In genomic region chr9:69204869-69205268, GRCh38 we compare ENCODE assay signal across 13 cellular contexts. TPM values are rescaled to one million over a fixed set of nuclear protein-coding genes. Genes with fewer than 3 reads are reported as not detected.
DNase-seq lines count a peak whose midpoint lies in the region; ATAC-seq, FAIRE-seq and TF ChIP-seq lines count a peak whose summit lies in the region.
"Had no signal": no experiment of that assay in that cellular context is flagged by ENCODE, and none has a peak within 500 bp of the region (broad histone marks: within the 10 kb centered on the region; RNA-seq: fewer than 3 reads in every experiment).

No MANE protein-coding gene starts in this region.

- no peaks in the 10 kb centered on the region for H3K9me3 ChIP-seq in suprapubic skin
- H3K9me3 ChIP-seq: colonic mucosa had no signal

- H3K27ac Mint-ChIP-seq in immature natural killer cell: no peak overlapping the region

- H3K4me3 Mint-ChIP-seq in immature natural killer cell: no peak overlapping the region

- intact Hi-C loops in sciatic nerve (cut with DNase I): no loop called here

- ATAC-seq in sciatic nerve: peak; percentile 71
- no peak for ATAC-seq in HG03108 (IDR thresholded peaks at IDR 0.05; ENCODE audit: unreplicated experiment)
- ATAC-seq: left colon had no signal

- no peaks in the 10 kb centered on the region for H3K36me3 ChIP-seq in suprapubic skin
- H3K36me3 ChIP-seq: colonic mucosa had no signal

- H3K9me3 Mint-ChIP-seq in immature natural killer cell: no peaks in the 10 kb centered on the region

- peaks cover 16% of the 10 kb centered on the region for H3K4me1 ChIP-seq in suprapubic skin
- H3K4me1 ChIP-seq: colonic mucosa had no signal

- no peak overlapping the region for H3K27ac ChIP-seq in suprapubic skin
- H3K27ac ChIP-seq: colonic mucosa, SK-N-MC had no signal

- TF ChIP-seq CTCF in suprapubic skin (IDR thresholded peaks at IDR 0.05): no peak

- no peaks in the 10 kb centered on the region for H3K36me3 Mint-ChIP-seq in immature natural killer cell

- H3K27me3 Mint-ChIP-seq in immature natural killer cell (ENCODE audit: low read depth in 3 of 3): peaks cover 0 to 5% (median 1%) of the 10 kb centered on the region in 3 donors

- no peak for TF ChIP-seq EP300 in suprapubic skin (IDR thresholded peaks at IDR 0.05)

- peaks cover 12% of the 10 kb centered on the region in 2 donors for H3K4me1 Mint-ChIP-seq in immature natural killer cell

- FAIRE-seq in H54 (lab: Jason Lieb, UNC): peak; percentile 58

- H3K4me3 ChIP-seq in suprapubic skin: no peak overlapping the region
- H3K4me3 ChIP-seq: colonic mucosa, SK-N-MC had no signal

- TF ChIP-seq POLR2A in H54 (IDR thresholded peaks at IDR 0.05; ENCODE audit: low read depth, low read length): no peak
- no peak for TF ChIP-seq POLR2A in suprapubic skin (IDR thresholded peaks at IDR 0.05)

- DNase-seq in H54 (ENCODE audit: insufficient read length, low spot score) (no peak), cerebellum (ENCODE audit: low spot score) (peak; percentile 24), hippocampal formation (lab: John Stamatoyannopoulos, UW) (peak; percentile 72 to 83), sciatic nerve (ENCODE audit: low spot score) (no peak), suprapubic skin (ENCODE audit: low spot score in 2 of 2) (no peak), immature natural killer cell (no peak)
- DNase-seq in activated effector memory CD4-positive, alpha-beta T cell treated with Interleukin-2 at 50 U/mL for 16 hours: no peak
- DNase-seq: colonic mucosa, COR-L47, left colon, NCI-H446 had no signal

- H3K27me3 ChIP-seq in suprapubic skin: no peaks in the 10 kb centered on the region
- H3K27me3 ChIP-seq: colonic mucosa had no signal

- 54% methylated on average over 7 of the region's 7 CpGs for WGBS in suprapubic skin

RNA-seq across cellular contexts. Expression of gene TJP2, which starts 30.8 kb away (rescaled TPM):
- total RNA-seq in cerebellum: 23.0 TPM
- 129 TPM for total RNA-seq in sciatic nerve
- 100 to 1,000 TPM in 3 of 4 donors, 10 to 100 TPM in 1; 96.3 to 240 (median 117) TPM for total RNA-seq in suprapubic skin
- polyA plus RNA-seq in immature natural killer cell: 1 to 10 TPM; 1.5 to 4.9 (median 1.5) TPM

Comparison
In these comparisons a context has a peak if more than half of its experiments do, and no peak if none do; other contexts are left out.
1. DNase-seq: peak in cerebellum (single experiment) and hippocampal formation (2 of 2); none in H54 (single experiment), sciatic nerve (single experiment), suprapubic skin (0 of 2), activated effector memory CD4-positive, alpha-beta T cell treated with Interleukin-2 at 50 U/mL for 16 hours (single experiment) and immature natural killer cell (0 of 3).